In genomic region chr3:58528629-58529028, GRCh38 we compare ENCODE assay signal across 10 cellular contexts. TPM values are rescaled to one million over a fixed set of nuclear protein-coding genes. Genes with fewer than 3 reads are reported as not detected.
A peak's percentile ranks its signal among the peaks of the same experiment; 100 is the strongest.
DNase-seq lines count a peak whose midpoint lies in the region; ATAC-seq and TF ChIP-seq lines count a peak whose summit lies in the region.
"Had no signal": no experiment of that assay in that cellular context is flagged by ENCODE, and none has a peak within 500 bp of the region (broad histone marks: within the 10 kb centered on the region; RNA-seq: fewer than 3 reads in every experiment).

No MANE protein-coding gene starts in this region.

- POLR2A ChIA-PET in GM10248 (lab: Yijun Ruan, JAX) = no interaction called here

- DNase-seq in HFFc6 (peak; percentile 15), SK-MEL-5 (ENCODE audit: low read depth, low spot score) (peak; percentile 11), fibroblast of villous mesenchyme (ENCODE audit: low read depth) (peak; percentile 32), pons (ENCODE audit: low spot score) (peak; percentile 36), GF-D8 (lab: John Stamatoyannopoulos, UW) (no peak), GM10248 (ENCODE audit: extremely low spot score) (no peak)
- DNase-seq: NCI-H774 had no signal

- ATAC-seq in GM21529 (IDR thresholded peaks at IDR 0.05; ENCODE audit: unreplicated experiment) = no peak
- no peak for ATAC-seq in HG02798 (IDR thresholded peaks at IDR 0.05; ENCODE audit: poor library complexity, unreplicated experiment)
- ATAC-seq: foreskin keratinocyte had no signal

- H3K27ac Mint-ChIP-seq in HFFc6 = no peak overlapping the region

- TF ChIP-seq CTCF in HFFc6 (IDR thresholded peaks at IDR 0.05) = no peak
- TF ChIP-seq CTCF in fibroblast of villous mesenchyme (IDR thresholded peaks at IDR 0.05; ENCODE audit: insufficient read depth, low read depth, low read length) = no peak
- TF ChIP-seq CTCF in GM10248 (IDR thresholded peaks at IDR 0.05; ENCODE audit: control extremely low read depth, extremely low read depth, low read depth, missing control alignments) = no peak

- no peak overlapping the region for H3K4me3 ChIP-seq in fibroblast of villous mesenchyme (ENCODE audit: low read depth, low read length)

- H3K4me3 Mint-ChIP-seq in HFFc6 = no peak overlapping the region

- H3K4me1 Mint-ChIP-seq in HFFc6 (ENCODE audit: low read depth) = peaks cover 41% of the 10 kb centered on the region

- H3K36me3 Mint-ChIP-seq in HFFc6 (ENCODE audit: low read depth) = peaks cover 5% of the 10 kb centered on the region

- CTCF ChIA-PET in GM10248 (lab: Yijun Ruan, JAX) = interaction anchor here (0.9 to 8.8 kb wide), 8 partner anchors 9 to 352 kb away, joined by 3 to 95 read pairs (median 4); partner anchors contain the start of genes HTD2 and RPP14

- H3K27me3 Mint-ChIP-seq in HFFc6 (ENCODE audit: insufficient read depth) = no peaks in the 10 kb centered on the region; the same call in 1 of the 2 replicates

- no peaks in the 10 kb centered on the region for H3K9me3 Mint-ChIP-seq in HFFc6

- in situ Hi-C loops in SK-MEL-5 (cut with HindIII; ENCODE audit: low pct_unique_long_range_greater_than_20kb, low sequenced_read_pairs) = no loop called here

RNA-seq across cellular contexts. Expression of gene ACOX2, which starts 8.4 kb away (rescaled TPM):
- 10 to 100 TPM in 5 of 6 experiments, 1 to 10 TPM in 1; 9.7 to 15.4 (median 11.8) TPM for total RNA-seq in HFFc6 (2021; fragmentation: NEBNext Ultra II Directional; extraction: Animal tissue kit (Norgen Biotek cat#: 25700))
- 3.0 and 5.6 TPM in 2 replicates for total RNA-seq in SK-MEL-5 (2014; rRNA removed; shearing (Covaris generic))
- 4.7 and 8.6 TPM in 2 replicates for polyA plus RNA-seq in SK-MEL-5 (2015; cell fraction: cytosol; rRNA removed)
- polyA plus RNA-seq in SK-MEL-5 (2015; cell fraction: nucleus; rRNA removed) = 2.1 and 3.1 TPM in 2 replicates
- total RNA-seq in fibroblast of villous mesenchyme = 12.1 and 13.9 TPM in 2 replicates

RNA-seq across cellular contexts. Expression of gene KCTD6, which starts 36.7 kb away (rescaled TPM):
- 1 to 10 TPM; 6.4 to 9.6 (median 7.4) TPM for total RNA-seq in HFFc6 (2021; fragmentation: NEBNext Ultra II Directional; extraction: Animal tissue kit (Norgen Biotek cat#: 25700))
- 9.0 and 9.2 TPM in 2 replicates for total RNA-seq in SK-MEL-5 (2014; rRNA removed; shearing (Covaris generic))
- polyA plus RNA-seq in SK-MEL-5 (2015; cell fraction: cytosol; rRNA removed) = 11.5 and 14.9 TPM in 2 replicates
- 19.9 and 26.9 TPM in 2 replicates for polyA plus RNA-seq in SK-MEL-5 (2015; cell fraction: nucleus; rRNA removed)
- 8.1 and 10.4 TPM in 2 replicates for total RNA-seq in fibroblast of villous mesenchyme

RNA-seq across cellular contexts. Expression of gene FAM107A, which starts 48.6 kb away (rescaled TPM):
- total RNA-seq in HFFc6 (2021; fragmentation: NEBNext Ultra II Directional; extraction: Animal tissue kit (Norgen Biotek cat#: 25700)) = under 1 TPM in 4 of 6 experiments, not detected in 2; 0.11 to 0.22 (median 0.12) TPM
- not detected in 2 replicates for total RNA-seq in SK-MEL-5 (2014; rRNA removed; shearing (Covaris generic))
- not detected in 2 replicates for polyA plus RNA-seq in SK-MEL-5 (2015; cell fraction: cytosol; rRNA removed)
- not detected in 2 replicates for polyA plus RNA-seq in SK-MEL-5 (2015; cell fraction: nucleus; rRNA removed)
- total RNA-seq in fibroblast of villous mesenchyme = not detected in 2 replicates
- total RNA-seq: foreskin keratinocyte had no signal
- polyA plus RNA-seq: foreskin keratinocyte had no signal

Comparison
In these comparisons a context has a peak if more than half of its experiments do, and no peak if none do; other contexts are left out.
1. DNase-seq: peak in HFFc6 (single experiment), SK-MEL-5 (single experiment), fibroblast of villous mesenchyme (single experiment) and pons (single experiment); none in GF-D8 (single experiment) and GM10248 (single experiment).